ENCODE assay signal across 9 cellular contexts in the genomic region with DNA sequence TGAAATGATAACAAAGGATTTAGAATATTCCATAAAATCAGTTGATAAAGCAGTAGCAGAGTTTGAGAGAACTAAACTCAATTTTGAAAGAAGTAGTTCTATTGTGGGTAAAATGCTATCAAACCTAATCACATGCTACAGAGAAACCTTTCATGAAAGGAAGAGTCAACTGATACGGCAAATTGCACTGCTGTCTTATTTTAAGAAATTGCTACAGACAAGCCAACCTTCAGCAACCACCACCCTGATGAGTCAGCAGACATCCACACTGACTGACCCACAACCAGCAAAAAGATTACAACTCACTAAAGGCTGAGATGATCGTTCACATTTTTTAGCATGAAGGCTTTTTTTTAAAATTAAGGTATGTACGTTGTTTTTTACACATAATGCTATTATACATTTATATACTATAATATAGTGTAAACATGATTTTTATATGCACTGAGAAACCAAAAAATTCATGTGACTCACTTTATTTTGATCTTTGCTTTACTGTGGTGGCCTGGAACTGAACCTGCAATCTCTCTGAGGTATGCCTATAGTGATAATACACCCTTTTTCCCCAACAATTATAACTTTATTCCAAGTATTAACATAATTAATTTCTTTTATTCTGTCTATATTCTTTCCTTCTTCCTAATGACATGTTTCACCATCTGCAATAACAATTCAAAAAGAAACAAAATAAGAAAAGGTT.
DNase-seq lines count a peak whose midpoint lies in the region; ATAC-seq and TF ChIP-seq lines count a peak whose summit lies in the region.
"Had no signal": no experiment of that assay in that cellular context is flagged by ENCODE, and none has a peak within 500 bp of the region (broad histone marks: within the 10 kb centered on the region; RNA-seq: fewer than 3 reads in every experiment).

No MANE protein-coding gene starts in this region.

- intact Hi-C loops in activated CD4-positive, alpha-beta memory T cell treated with anti-CD3 and anti-CD28 coated beads for 36 hours (cut with micrococcal nuclease), result no loop called here
- intact Hi-C loops in left lung (cut with DNase I), result no loop called here

- H3K9me3 Mint-ChIP-seq in activated CD4-positive, alpha-beta memory T cell treated with anti-CD3 and anti-CD28 coated beads for 36 hours, result no peaks in the 10 kb centered on the region

- CTCF ChIA-PET in activated CD4-positive, alpha-beta memory T cell treated with anti-CD3 and anti-CD28 coated beads for 36 hours (lab: Charles Lee), result no interaction called here

- H3K9me3 ChIP-seq in left lung, result no peaks in the 10 kb centered on the region

- no peaks in the 10 kb centered on the region for H3K36me3 ChIP-seq in left lung
- H3K36me3 ChIP-seq: cardiac muscle cell had no signal

- no peak overlapping the region for H3K4me3 Mint-ChIP-seq in activated CD4-positive, alpha-beta memory T cell treated with anti-CD3 and anti-CD28 coated beads for 36 hours

- no peaks in the 10 kb centered on the region for H3K27me3 Mint-ChIP-seq in activated CD4-positive, alpha-beta memory T cell treated with anti-CD3 and anti-CD28 coated beads for 36 hours

- H3K27ac Mint-ChIP-seq in activated CD4-positive, alpha-beta memory T cell treated with anti-CD3 and anti-CD28 coated beads for 36 hours, result no peak overlapping the region

- H3K27me3 ChIP-seq in left lung, result no peaks in the 10 kb centered on the region
- H3K27me3 ChIP-seq: cardiac muscle cell had no signal

- peak; percentile 56 for ATAC-seq in left lung

- DNase-seq in GDM1 (lab: John Stamatoyannopoulos, UW), result peak; percentile 7
- DNase-seq in HT1080 (ENCODE audit: low read depth), result peak; percentile 81
- peak; percentile 42 for DNase-seq in activated CD4-positive, alpha-beta memory T cell treated with anti-CD3 and anti-CD28 coated beads for 36 hours
- DNase-seq in left lung, result no peak
- DNase-seq in NCI-H526 treated with DMSO at 0.1 percent for 48 hours (lab: John Stamatoyannopoulos, UW), result no peak
- DNase-seq in medulla oblongata (ENCODE audit: extremely low spot score), result no peak
- DNase-seq in DMS114 treated with DMSO at 0.1 percent for 48 hours (lab: John Stamatoyannopoulos, UW; ENCODE audit: unreplicated experiment), result no peak
- no peak for DNase-seq in NCI-H2029 (lab: John Stamatoyannopoulos, UW)

- peaks cover 0 to 27% of the 10 kb centered on the region in 2 donors for H3K4me1 ChIP-seq in left lung

- TF ChIP-seq CTCF in left lung (IDR thresholded peaks at IDR 0.05), result no peak

- H3K4me3 ChIP-seq in left lung, result no peak overlapping the region
- H3K4me3 ChIP-seq: cardiac muscle cell had no signal

- POLR2A ChIA-PET in activated CD4-positive, alpha-beta memory T cell treated with anti-CD3 and anti-CD28 coated beads for 36 hours (lab: Charles Lee), result no interaction called here

- H3K4me1 Mint-ChIP-seq in activated CD4-positive, alpha-beta memory T cell treated with anti-CD3 and anti-CD28 coated beads for 36 hours (ENCODE audit: low read depth), result peaks cover 18% of the 10 kb centered on the region

- H3K36me3 Mint-ChIP-seq in activated CD4-positive, alpha-beta memory T cell treated with anti-CD3 and anti-CD28 coated beads for 36 hours, result peaks cover 3% of the 10 kb centered on the region

- peak overlapping the region in 1 of 2 donors; percentile 8 for H3K27ac ChIP-seq in left lung
- H3K27ac ChIP-seq: cardiac muscle cell had no signal

Comparison
In these comparisons a context has a peak if more than half of its experiments do, and no peak if none do; other contexts are left out.
1. DNase-seq: peak in GDM1 (single experiment), HT1080 (single experiment) and activated CD4-positive, alpha-beta memory T cell treated with anti-CD3 and anti-CD28 coated beads for 36 hours (single experiment); none in left lung (0 of 2), NCI-H526 treated with DMSO at 0.1 percent for 48 hours (single experiment), medulla oblongata (single experiment), DMS114 treated with DMSO at 0.1 percent for 48 hours (single experiment) and NCI-H2029 (single experiment).